In the genomic region with DNA sequence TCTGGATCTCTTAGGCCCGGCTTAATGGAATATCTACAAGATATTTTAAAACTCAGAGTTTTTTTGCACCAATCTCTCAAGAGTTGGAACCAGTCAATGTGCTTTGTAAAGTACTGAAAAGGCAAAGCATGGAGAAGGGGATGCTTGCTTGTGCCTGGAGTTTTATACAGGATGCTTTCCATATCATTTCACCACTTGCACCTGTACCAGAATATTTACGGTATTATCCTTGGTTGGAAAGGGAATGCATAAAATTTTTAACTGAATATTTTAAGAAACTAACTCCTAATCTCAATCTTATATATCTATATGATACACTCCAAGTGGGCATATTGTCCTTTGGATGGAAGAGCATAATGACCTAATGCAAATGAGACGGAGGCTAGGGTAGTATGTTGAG, we compare ENCODE assay signal across 35 cellular contexts.
"Had no signal": no experiment of that assay in that cellular context is flagged by ENCODE, and none has a peak within 500 bp of the region (broad histone marks: within the 10 kb centered on the region; RNA-seq: fewer than 3 reads in every experiment).

No MANE protein-coding gene starts in this region.

- H3K36me3 ChIP-seq: MG63 had no signal

- H3K27me3 ChIP-seq: MG63 had no signal

- H3K9me3 ChIP-seq: MG63 had no signal

- DNase-seq: MG63, MM.1S, MV-4-11, NCI-H1048, NCI-H1092, NCI-H1092 treated with DMSO at 0.1 percent for 48 hours, NCI-H1105, NCI-H1105 treated with DMSO at 0.1 percent for 48 hours, NCI-H1417, NCI-H1417 treated with DMSO at 0.1 percent for 48 hours, NCI-H1436, NCI-H1436 treated with DMSO at 0.1 percent for 48 hours, NCI-H146, NCI-H1694, NCI-H1694 treated with DMSO at 0.1 percent for 48 hours, NCI-H187, NCI-H187 treated with DMSO at 0.1 percent for 48 hours, NCI-H1930, NCI-H2029, NCI-H2029 treated with DMSO at 0.1 percent for 48 hours, NCI-H2081, NCI-H2081 treated with DMSO at 0.1 percent for 48 hours, NCI-H2107, NCI-H2171, NCI-H2171 treated with DMSO at 0.1 percent for 48 hours, NCI-H2227 treated with DMSO at 0.1 percent for 48 hours, NCI-H226, NCI-H345, NCI-H446, NCI-H446 treated with DMSO at 0.1 percent for 48 hours, NCI-H510A, NCI-H510A treated with DMSO at 0.1 percent for 48 hours, NCI-H524, NCI-H524 treated with DMSO at 0.1 percent for 48 hours, NCI-H526 had no signal

- H3K4me3 ChIP-seq: MG63 had no signal
